Comparison of ENCODE assay signal across 1 cellular context in genomic region chr1:151547900-151548230, GRCh38.
TF ChIP-seq lines count a peak whose summit lies in the region.

No MANE protein-coding gene starts in this region.

TF ChIP-seq in GM23338, 12 proteins besides CTCF, POLR2A, EP300 and RAD21 (continued from another document):
- TF ChIP-seq ZNF331 (CRISPR knock-in tag; IDR thresholded peaks at IDR 0.05; ENCODE audit: low read depth) = no peak
